ENCODE assay signal across 11 cellular contexts in genomic region chr13:97307882-97308624, GRCh38.
DNase-seq lines count a peak whose midpoint lies in the region; ATAC-seq and TF ChIP-seq lines count a peak whose summit lies in the region.
"Had no signal": no experiment of that assay in that cellular context is flagged by ENCODE, and none has a peak within 500 bp of the region (broad histone marks: within the 10 kb centered on the region; RNA-seq: fewer than 3 reads in every experiment).

No MANE protein-coding gene starts in this region.

- H3K9me3 Mint-ChIP-seq in osteocyte (ENCODE audit: unreplicated experiment), result peaks cover 7% of the 10 kb centered on the region
- H3K9me3 Mint-ChIP-seq in naive thymus-derived CD4-positive, alpha-beta T cell, result no peaks in the 10 kb centered on the region

- intact Hi-C loops in naive thymus-derived CD4-positive, alpha-beta T cell (cut with micrococcal nuclease), result no loop called here

- no peak overlapping the region for H3K4me3 ChIP-seq in fibroblast of villous mesenchyme (ENCODE audit: low read depth, low read length)
- H3K4me3 ChIP-seq in WERI-Rb-1 (ENCODE audit: low read depth, low read length), result no peak overlapping the region
- H3K4me3 ChIP-seq in naive thymus-derived CD4-positive, alpha-beta T cell (ENCODE audit: low read length), result no peak overlapping the region

- H3K36me3 ChIP-seq in WERI-Rb-1, result no peaks in the 10 kb centered on the region
- H3K36me3 ChIP-seq in naive thymus-derived CD4-positive, alpha-beta T cell (ENCODE audit: control insufficient read depth in 2 of 3, insufficient read depth in 3 of 3, low read length in 3 of 3), result no peaks in the 10 kb centered on the region

- peak overlapping the region; percentile 51 for H3K4me3 Mint-ChIP-seq in osteocyte (ENCODE audit: unreplicated experiment)
- H3K4me3 Mint-ChIP-seq in naive thymus-derived CD4-positive, alpha-beta T cell, result no peak overlapping the region

- TF ChIP-seq CTCF in fibroblast of villous mesenchyme (IDR thresholded peaks at IDR 0.05; ENCODE audit: insufficient read depth, low read depth, low read length) (no peak), osteocyte (IDR thresholded peaks at IDR 0.05) (no peak), WERI-Rb-1 (IDR thresholded peaks at IDR 0.05; ENCODE audit: low read depth, low read length) (no peak)

- H3K9me3 ChIP-seq in WERI-Rb-1 (ENCODE audit: severe bottlenecking), result no peaks in the 10 kb centered on the region
- no peaks in the 10 kb centered on the region for H3K9me3 ChIP-seq in naive thymus-derived CD4-positive, alpha-beta T cell (ENCODE audit: control insufficient read depth in 2 of 3, low read length in 3 of 3)

- H3K4me1 ChIP-seq in naive thymus-derived CD4-positive, alpha-beta T cell (ENCODE audit: control insufficient read depth in 2 of 2, insufficient read depth in 2 of 2, low read length in 2 of 2), result no peaks in the 10 kb centered on the region

- peaks cover 13% of the 10 kb centered on the region for H3K36me3 Mint-ChIP-seq in osteocyte (ENCODE audit: unreplicated experiment)
- H3K36me3 Mint-ChIP-seq in naive thymus-derived CD4-positive, alpha-beta T cell, result peaks cover 6 to 50% (median 18%) of the 10 kb centered on the region in 5 donors

- peaks cover 65% of the 10 kb centered on the region for H3K4me1 Mint-ChIP-seq in osteocyte (ENCODE audit: unreplicated experiment)
- peaks cover 0 to 21% (median 6%) of the 10 kb centered on the region in 7 donors for H3K4me1 Mint-ChIP-seq in naive thymus-derived CD4-positive, alpha-beta T cell

- ATAC-seq in SK-N-SH treated with all-trans-retinoic acid at 6 μM for 48 hours (peak; percentile 71), GM18520 (IDR thresholded peaks at IDR 0.05; ENCODE audit: unreplicated experiment) (no peak)
- ATAC-seq in naive thymus-derived CD4-positive, alpha-beta T cell, result no peak

- CTCF ChIA-PET in naive thymus-derived CD4-positive, alpha-beta T cell (lab: Charles Lee), result no interaction called here

- H3K27me3 Mint-ChIP-seq in osteocyte (ENCODE audit: unreplicated experiment), result no peaks in the 10 kb centered on the region
- H3K27me3 Mint-ChIP-seq in naive thymus-derived CD4-positive, alpha-beta T cell, result no peaks in the 10 kb centered on the region

- POLR2A ChIA-PET in naive thymus-derived CD4-positive, alpha-beta T cell (lab: Charles Lee), result no interaction called here

- DNase-seq in ELF-1 (ENCODE audit: low read depth, low spot score) (peak; percentile 13), fibroblast of villous mesenchyme (ENCODE audit: low read depth) (peak; percentile 62), osteocyte (ENCODE audit: extremely low spot score, unreplicated experiment) (no peak), WERI-Rb-1 (no peak), NCI-H526 treated with DMSO at 0.1 percent for 48 hours (lab: John Stamatoyannopoulos, UW) (no peak)
- DNase-seq in naive thymus-derived CD4-positive, alpha-beta T cell, result no peak
- DNase-seq: activated effector memory CD4-positive, alpha-beta T cell treated with Interleukin-2 at 50 U/mL for 16 hours; DND-41; NK-92 treated with Interleukin-12 subunit alpha and Interleukin-12 subunit beta, amount 100 ng/mL, for 24 hours had no signal

- H3K27ac ChIP-seq in WERI-Rb-1, result no peak overlapping the region
- no peak overlapping the region for H3K27ac ChIP-seq in naive thymus-derived CD4-positive, alpha-beta T cell (ENCODE audit: low read depth, low read length)

- H3K27me3 ChIP-seq in WERI-Rb-1 (ENCODE audit: insufficient read depth, low read depth, severe bottlenecking), result no peaks in the 10 kb centered on the region
- H3K27me3 ChIP-seq in naive thymus-derived CD4-positive, alpha-beta T cell (ENCODE audit: control insufficient read depth in 2 of 2, insufficient read depth in 2 of 2, low read length in 2 of 2), result no peaks in the 10 kb centered on the region

- H3K27ac Mint-ChIP-seq in osteocyte (ENCODE audit: unreplicated experiment), result peak overlapping the region; percentile 86
- H3K27ac Mint-ChIP-seq in naive thymus-derived CD4-positive, alpha-beta T cell, result no peak overlapping the region

TF ChIP-seq in SK-N-SH treated with all-trans-retinoic acid at 6 μM for 48 hours, 23 proteins besides CTCF, POLR2A, EP300 and RAD21 (continues in another document):
- TF ChIP-seq ESRRG (CRISPR knock-in tag; IDR thresholded peaks at IDR 0.05) (no peak), ZC3H10 (CRISPR knock-in tag; IDR thresholded peaks at IDR 0.05) (no peak), CSRNP3 (CRISPR knock-in tag; IDR thresholded peaks at IDR 0.05) (0 out of 2 replicates have a peak, but pooled peaks have one; percentile 48), RARB (CRISPR knock-in tag; IDR thresholded peaks at IDR 0.05) (no peak), ISL1 (CRISPR knock-in tag; IDR thresholded peaks at IDR 0.05) (peak; percentile 57), SNAI2 (CRISPR knock-in tag; IDR thresholded peaks at IDR 0.05) (no peak), PATZ1 (CRISPR knock-in tag; IDR thresholded peaks at IDR 0.05; ENCODE audit: borderline replicate concordance) (no peak), OSR1 (CRISPR knock-in tag; IDR thresholded peaks at IDR 0.05) (no peak), ZNF565 (CRISPR knock-in tag; conservative IDR thresholded peaks at IDR 0.05; ENCODE audit: low read depth) (no peak), BACH2 (CRISPR knock-in tag; IDR thresholded peaks at IDR 0.05; ENCODE audit: borderline replicate concordance) (no peak), ZFP30 (CRISPR knock-in tag; IDR thresholded peaks at IDR 0.05) (no peak), ARNTL (CRISPR knock-in tag; IDR thresholded peaks at IDR 0.05; ENCODE audit: borderline replicate concordance, low read depth) (no peak), ZFP3 (CRISPR knock-in tag; IDR thresholded peaks at IDR 0.05) (no peak), TOX (CRISPR knock-in tag; IDR thresholded peaks at IDR 0.05; ENCODE audit: borderline replicate concordance) (0 out of 2 replicates have a peak, but pooled peaks have one; percentile 3), GLIS3 (CRISPR knock-in tag; IDR thresholded peaks at IDR 0.05) (no peak), CSDC2 (CRISPR knock-in tag; IDR thresholded peaks at IDR 0.05) (no peak), TCF4 (CRISPR knock-in tag; IDR thresholded peaks at IDR 0.05; ENCODE audit: borderline replicate concordance) (0 out of 2 replicates have a peak, but pooled peaks have one; percentile 14), PPARA (CRISPR knock-in tag; IDR thresholded peaks at IDR 0.05; ENCODE audit: borderline replicate concordance) (no peak), ZNF70 (CRISPR knock-in tag; IDR thresholded peaks at IDR 0.05) (no peak)
- TF ChIP-seq, protein P1, sequence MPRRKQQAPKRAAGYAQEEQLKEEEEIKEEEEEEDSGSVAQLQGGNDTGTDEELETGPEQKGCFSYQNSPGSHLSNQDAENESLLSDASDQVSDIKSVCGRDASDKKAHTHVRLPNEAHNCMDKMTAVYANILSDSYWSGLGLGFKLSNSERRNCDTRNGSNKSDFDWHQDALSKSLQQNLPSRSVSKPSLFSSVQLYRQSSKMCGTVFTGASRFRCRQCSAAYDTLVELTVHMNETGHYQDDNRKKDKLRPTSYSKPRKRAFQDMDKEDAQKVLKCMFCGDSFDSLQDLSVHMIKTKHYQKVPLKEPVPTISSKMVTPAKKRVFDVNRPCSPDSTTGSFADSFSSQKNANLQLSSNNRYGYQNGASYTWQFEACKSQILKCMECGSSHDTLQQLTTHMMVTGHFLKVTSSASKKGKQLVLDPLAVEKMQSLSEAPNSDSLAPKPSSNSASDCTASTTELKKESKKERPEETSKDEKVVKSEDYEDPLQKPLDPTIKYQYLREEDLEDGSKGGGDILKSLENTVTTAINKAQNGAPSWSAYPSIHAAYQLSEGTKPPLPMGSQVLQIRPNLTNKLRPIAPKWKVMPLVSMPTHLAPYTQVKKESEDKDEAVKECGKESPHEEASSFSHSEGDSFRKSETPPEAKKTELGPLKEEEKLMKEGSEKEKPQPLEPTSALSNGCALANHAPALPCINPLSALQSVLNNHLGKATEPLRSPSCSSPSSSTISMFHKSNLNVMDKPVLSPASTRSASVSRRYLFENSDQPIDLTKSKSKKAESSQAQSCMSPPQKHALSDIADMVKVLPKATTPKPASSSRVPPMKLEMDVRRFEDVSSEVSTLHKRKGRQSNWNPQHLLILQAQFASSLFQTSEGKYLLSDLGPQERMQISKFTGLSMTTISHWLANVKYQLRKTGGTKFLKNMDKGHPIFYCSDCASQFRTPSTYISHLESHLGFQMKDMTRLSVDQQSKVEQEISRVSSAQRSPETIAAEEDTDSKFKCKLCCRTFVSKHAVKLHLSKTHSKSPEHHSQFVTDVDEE (CRISPR knock-in tag; IDR thresholded peaks at IDR 0.05), result peak; percentile 51; the same call in 1 of the 2 replicates

Comparison
In these comparisons a context has a peak if more than half of its experiments do, and no peak if none do; other contexts are left out.
1. DNase-seq: peak in ELF-1 (single experiment) and fibroblast of villous mesenchyme (single experiment); none in osteocyte (single experiment), WERI-Rb-1 (single experiment), naive thymus-derived CD4-positive, alpha-beta T cell (0 of 9) and NCI-H526 treated with DMSO at 0.1 percent for 48 hours (single experiment).